Comparison of ENCODE assay signal across 7 cellular contexts in the genomic region with DNA sequence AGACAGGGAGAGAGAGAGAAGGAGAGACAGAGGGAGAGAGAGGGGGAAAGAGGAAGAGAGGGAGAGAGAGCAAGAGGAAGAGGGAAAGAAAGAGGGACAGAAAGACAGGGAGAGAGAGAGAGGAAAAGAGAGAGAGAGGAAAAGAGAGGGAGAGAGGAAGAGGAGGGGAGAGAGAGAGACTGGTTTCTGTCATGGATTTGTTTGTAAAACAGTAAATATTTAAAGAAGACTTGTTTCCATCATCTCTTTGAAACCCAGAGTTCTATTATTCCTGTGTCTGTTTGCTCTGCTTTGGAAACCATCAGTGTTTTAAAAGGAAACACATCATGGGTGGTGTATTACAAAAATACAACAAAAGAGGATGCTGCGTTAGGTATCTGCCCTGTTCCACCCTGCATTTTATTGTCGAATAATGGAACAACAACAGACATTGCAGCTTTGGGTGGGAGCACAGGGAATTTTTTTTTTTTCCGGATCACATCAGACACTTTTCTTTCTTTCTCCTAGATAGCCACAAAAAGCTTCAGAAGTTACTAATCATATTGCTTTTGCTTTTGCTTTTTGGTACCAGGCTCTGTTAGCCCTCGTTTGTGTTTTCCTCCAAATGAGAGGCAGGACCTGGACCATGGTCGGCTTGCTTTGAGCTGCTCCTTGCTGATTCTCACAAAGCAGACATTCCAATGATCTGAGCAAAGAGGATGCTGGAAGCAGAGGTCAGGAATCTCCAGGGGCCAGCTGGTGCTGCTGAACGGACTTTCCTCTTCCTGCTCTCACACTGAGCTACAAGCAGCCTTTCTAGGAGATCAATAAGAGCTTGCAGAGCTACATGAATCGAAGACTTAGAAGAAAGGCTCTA.
A peak's percentile ranks its signal among the peaks of the same experiment; 100 is the strongest.
DNase-seq lines count a peak whose midpoint lies in the region; ATAC-seq, FAIRE-seq and TF ChIP-seq lines count a peak whose summit lies in the region.

No MANE protein-coding gene starts in this region.

- peak overlapping the region; percentile 93 for H4K91ac ChIP-seq in IMR-90 (ENCODE audit: insufficient read depth, low read depth, low read length)

- in situ Hi-C loops in IMR-90 (cut with MboI; ENCODE audit: low sequenced_read_pairs): no loop called here

- peak overlapping the region; percentile 96 for H3K56ac ChIP-seq in IMR-90 (ENCODE audit: extremely low read depth, insufficient read depth, low read length)

- POLR2A ChIA-PET in IMR-90 (lab: Charles Lee; ENCODE audit: unreplicated experiment) (interaction anchor here (0.6 to 2.8 kb wide), 11 partner anchors 10 to 566 kb away, joined by 3 to 21 read pairs (median 3); partner anchors contain the start of gene VIM), MCF 10A (lab: Yijun Ruan, JAX) (no interaction called here)

- H3K79me2 ChIP-seq in keratinocyte (ENCODE audit: control insufficient read depth, insufficient read depth, low read length): no peaks in the 10 kb centered on the region

- TF ChIP-seq POLR2A in IMR-90 (IDR thresholded peaks at IDR 0.05; ENCODE audit: low read depth, low read length) (no peak; the same call in 1 of the 2 replicates), testis (IDR thresholded peaks at IDR 0.05) (no peak)

- H3K4me3 ChIP-seq in IMR-90 (ENCODE audit: insufficient read depth, low read depth, low read length): no peak overlapping the region
- H3K4me3 ChIP-seq in keratinocyte (ENCODE audit: control insufficient read depth in 2 of 3, extremely low read depth in 1 of 3, insufficient read depth in 2 of 3, low read depth in 1 of 3, low read length in 3 of 3): no peak overlapping the region
- H3K4me3 ChIP-seq in testis: no peak overlapping the region

- H4K5ac ChIP-seq in IMR-90 (ENCODE audit: low read depth, low read length): peak overlapping the region; percentile 90

- TF ChIP-seq CTCF in IMR-90 (conservative IDR thresholded peaks at IDR 0.05; ENCODE audit: low read depth, low read length): no peak
- TF ChIP-seq CTCF in MCF 10A (IDR thresholded peaks at IDR 0.05; ENCODE audit: unreplicated experiment): no peak
- no peak for TF ChIP-seq CTCF in keratinocyte (optimal IDR thresholded peaks at IDR 0.05 in 1 of 3, IDR thresholded peaks at IDR 0.05 in 1 of 3, conservative IDR thresholded peaks at IDR 0.05 in 1 of 3; ENCODE audit: extremely low read depth in 1 of 3, insufficient read depth in 2 of 3, low read length in 3 of 3)
- TF ChIP-seq CTCF in testis (IDR thresholded peaks at IDR 0.05): no peak
- TF ChIP-seq CTCF in omental fat pad (IDR thresholded peaks at IDR 0.05): no peak

- peak overlapping the region; percentile 98 for H2BK5ac ChIP-seq in IMR-90 (ENCODE audit: low read depth, low read length, poor library complexity, severe bottlenecking)

- peak overlapping the region; percentile 3 for H2AFZ ChIP-seq in IMR-90 (replicated peaks; ENCODE audit: low read length, poor library complexity)
- H2AFZ ChIP-seq in keratinocyte (ENCODE audit: control insufficient read depth, low read length): peak overlapping the region; percentile 68

- H2AK9ac ChIP-seq in IMR-90 (replicated peaks; ENCODE audit: low read depth, low read length, poor library complexity): peak overlapping the region; percentile 75

- peak overlapping the region; percentile 89 for H3K27ac ChIP-seq in IMR-90 (ENCODE audit: insufficient read depth, low read length)
- no peak overlapping the region for H3K27ac ChIP-seq in keratinocyte (ENCODE audit: control insufficient read depth, insufficient read depth, low read length)
- peak overlapping the region in 1 of 2 donors; percentile 53 for H3K27ac ChIP-seq in testis

- H2BK120ac ChIP-seq in IMR-90 (ENCODE audit: low read depth, low read length): peak overlapping the region; percentile 98

- peak overlapping the region; percentile 82 for H2BK15ac ChIP-seq in IMR-90 (ENCODE audit: low read depth, low read length)

- dilution Hi-C loops in IMR-90 (cut with HindIII; ENCODE audit: low sequenced_read_pairs, unreplicated experiment) (no loop called here), keratinocyte (cut with MboI; ENCODE audit: extremely low pct_ligation_motif_present, low sequenced_read_pairs) (no loop called here)

- peak; percentile 79 for ATAC-seq in IMR-90 (ENCODE audit: low read depth)
- no peak for ATAC-seq in GM21360 (IDR thresholded peaks at IDR 0.05; ENCODE audit: unreplicated experiment)
- no peak for ATAC-seq in HG02840 (IDR thresholded peaks at IDR 0.05; ENCODE audit: low FRiP score, unreplicated experiment)
- ATAC-seq in omental fat pad (ENCODE audit: low FRiP score): no peak

- DNase-seq in IMR-90: peak; percentile 93
- DNase-seq in MCF 10A (ENCODE audit: unreplicated experiment): peak; percentile 20
- DNase-seq in keratinocyte (ENCODE audit: low read depth, low spot score): no peak
- peak; percentile 28 for DNase-seq in testis
- no peak for DNase-seq in omental fat pad (ENCODE audit: low spot score)

- H3K36me3 ChIP-seq in IMR-90 (ENCODE audit: control insufficient read depth, insufficient read depth, low read length) (no peaks in the 10 kb centered on the region), keratinocyte (ENCODE audit: control insufficient read depth in 2 of 2, extremely low read depth in 1 of 2, insufficient read depth in 2 of 2, low read length in 2 of 2) (no peaks in the 10 kb centered on the region), testis (ENCODE audit: low read depth, missing control alignments) (no peaks in the 10 kb centered on the region)

- CTCF ChIA-PET in IMR-90 (lab: Yijun Ruan, JAX): interaction anchor here (0.6 to 2.0 kb wide), 4 partner anchors 16 to 597 kb away, joined by 4 to 8 read pairs (median 5); no protein-coding TSS in a partner anchor
- CTCF ChIA-PET in MCF 10A (lab: Yijun Ruan, JAX): interaction anchor here (0.6 to 1.0 kb wide), 5 partner anchors 8 to 119 kb away, joined by 3 to 4 read pairs (median 3); no protein-coding TSS in a partner anchor

- peak overlapping the region; percentile 88 to 94 for H4K8ac ChIP-seq in IMR-90 (ENCODE audit: low read depth in 2 of 2, low read length in 2 of 2)

- intact Hi-C loops in IMR-90 (cut with micrococcal nuclease): loop anchor here (1.0 to 5.0 kb wide), 8 partner anchors 18 to 260 kb away; partner anchors contain the start of genes TRDMT1 and VIM
- intact Hi-C loops in MCF 10A (cut with micrococcal nuclease): no loop called here
- intact Hi-C loops in testis (cut with DNase I; ENCODE audit: low total_unique reads): no loop called here

- H3K4me2 ChIP-seq in IMR-90 (ENCODE audit: low read depth, low read length) (peak overlapping the region; percentile 62), keratinocyte (ENCODE audit: control insufficient read depth, extremely low read depth, insufficient read depth, low read depth, low read length) (peak overlapping the region; percentile 6)

- H4K20me1 ChIP-seq in IMR-90 (ENCODE audit: insufficient read depth, low read length) (no peaks in the 10 kb centered on the region), keratinocyte (ENCODE audit: control insufficient read depth, extremely low read depth, insufficient read depth, low read length) (no peaks in the 10 kb centered on the region)

- H3K4me1 ChIP-seq in IMR-90 (ENCODE audit: control insufficient read depth, insufficient read depth, low read length) (peaks cover 18% of the 10 kb centered on the region), keratinocyte (ENCODE audit: control insufficient read depth, extremely low read depth, insufficient read depth, low read length) (peaks cover 17% of the 10 kb centered on the region), testis (peaks cover 27% of the 10 kb centered on the region)

- no peaks in the 10 kb centered on the region for H3K36me3 Mint-ChIP-seq in MCF 10A (ENCODE audit: insufficient read depth, unreplicated experiment)

- H2BK20ac ChIP-seq in IMR-90 (ENCODE audit: low read depth, low read length): peak overlapping the region; percentile 98

- H3K27me3 ChIP-seq in IMR-90 (ENCODE audit: control insufficient read depth, insufficient read depth, low read length) (no peaks in the 10 kb centered on the region), keratinocyte (ENCODE audit: control insufficient read depth, extremely low read depth, insufficient read depth, low read length) (no peaks in the 10 kb centered on the region), testis (no peaks in the 10 kb centered on the region)

- H3K4me3 Mint-ChIP-seq in MCF 10A (ENCODE audit: unreplicated experiment): no peak overlapping the region

- no peaks in the 10 kb centered on the region for H3K9me3 ChIP-seq in IMR-90 (ENCODE audit: control insufficient read depth, insufficient read depth, low read length)
- H3K9me3 ChIP-seq in keratinocyte (ENCODE audit: control insufficient read depth, low read depth, low read length): no peaks in the 10 kb centered on the region
- H3K9me3 ChIP-seq in testis: no peaks in the 10 kb centered on the region

- peak overlapping the region; percentile 96 for H3K4ac ChIP-seq in IMR-90 (ENCODE audit: low read depth, low read length)

- H3K27ac Mint-ChIP-seq in MCF 10A (ENCODE audit: low read depth, unreplicated experiment): no peak overlapping the region

- peaks cover 19% of the 10 kb centered on the region for H3K9me1 ChIP-seq in IMR-90 (ENCODE audit: insufficient read depth, low read length)
- no peaks in the 10 kb centered on the region for H3K9me1 ChIP-seq in keratinocyte (ENCODE audit: control insufficient read depth, extremely low read depth, insufficient read depth, low read length)

- peaks cover 12% of the 10 kb centered on the region for H3K4me1 Mint-ChIP-seq in MCF 10A (ENCODE audit: insufficient read depth, unreplicated experiment)

- no peak for TF ChIP-seq RAD21 in IMR-90 (IDR thresholded peaks at IDR 0.05; ENCODE audit: low read length)

- peaks cover 0 to 24% of the 10 kb centered on the region in 2 experiments; a peak in 2 of 4 replicates for H3K79me1 ChIP-seq in IMR-90 (ENCODE audit: low read depth in 1 of 2, low read length in 2 of 2)

- WGBS in IMR-90 (ENCODE audit: extremely low coverage in 2 of 2, insufficient read length in 1 of 2), 2 experiments: 0% methylated on average over 1 of the region's 7 CpGs; no CpG with 5 or more reads in 1 of the 2 experiments
- WGBS in testis, 2 donors: 39 to 43% methylated on average over 7 of the region's 7 CpGs

- H3K9ac ChIP-seq in IMR-90 (ENCODE audit: low read depth, low read length): peak overlapping the region; percentile 86
- no peak overlapping the region for H3K9ac ChIP-seq in keratinocyte (ENCODE audit: control insufficient read depth, extremely low read depth, insufficient read depth, low read length)

- no TSS peak for BruUV-seq in IMR-90 (replicated peaks; lab: Mats Ljungman, UMichigan)
- BruUV-seq in MCF 10A (replicated peaks; lab: Mats Ljungman, UMichigan): no TSS peak

- peak overlapping the region; percentile 96 for H3K14ac ChIP-seq in IMR-90 (replicated peaks; ENCODE audit: low read depth, low read length)

- peak overlapping the region; percentile 87 for H3K18ac ChIP-seq in IMR-90 (ENCODE audit: low read depth, low read length)

- H2AK5ac ChIP-seq in IMR-90 (ENCODE audit: low read depth, low read length): peak overlapping the region; percentile 96

- peak overlapping the region; percentile 97 for H3K23ac ChIP-seq in IMR-90 (ENCODE audit: low read depth, low read length)

- no peaks in the 10 kb centered on the region for H3K9me3 Mint-ChIP-seq in MCF 10A (ENCODE audit: unreplicated experiment)

- no peaks in the 10 kb centered on the region for H3K27me3 Mint-ChIP-seq in MCF 10A (ENCODE audit: insufficient read depth, unreplicated experiment)

- FAIRE-seq in keratinocyte (lab: Jason Lieb, UNC): peak; percentile 88

TF ChIP-seq in IMR-90, 13 proteins besides CTCF, POLR2A, EP300 and RAD21 (continues in another document):
- TF ChIP-seq SMC3 (IDR thresholded peaks at IDR 0.05; ENCODE audit: low read depth, low read length): no peak

Comparison
In these comparisons a context has a peak if more than half of its experiments do, and no peak if none do; other contexts are left out.
1. DNase-seq: peak in IMR-90 (single experiment), MCF 10A (single experiment) and testis (single experiment); none in keratinocyte (single experiment) and omental fat pad (single experiment).